18 cellular contexts compared by ENCODE assay signal in the genomic region with DNA sequence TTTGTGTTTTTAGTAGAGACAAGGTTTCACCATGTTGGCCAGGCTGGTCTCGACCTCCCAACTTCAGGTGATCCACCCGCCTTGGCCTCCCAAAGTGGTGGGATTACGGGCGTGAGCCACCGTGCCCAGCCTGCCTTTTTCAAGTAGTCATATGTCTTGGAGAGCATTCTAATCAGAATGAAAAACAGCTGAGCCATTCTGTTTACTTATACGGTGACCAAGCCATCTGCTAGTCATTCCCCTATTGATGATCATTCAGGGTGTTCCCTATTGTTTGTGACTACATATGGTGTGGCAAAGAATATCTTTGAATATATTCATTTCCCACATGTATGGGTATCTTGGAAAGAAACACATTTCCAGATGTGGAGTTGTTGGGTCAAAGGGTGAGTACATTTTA. TPM values are rescaled to one million over a fixed set of nuclear protein-coding genes. Genes with fewer than 3 reads are reported as not detected.
DNase-seq lines count a peak whose midpoint lies in the region; ATAC-seq and TF ChIP-seq lines count a peak whose summit lies in the region.
"Had no signal": no experiment of that assay in that cellular context is flagged by ENCODE, and none has a peak within 500 bp of the region (broad histone marks: within the 10 kb centered on the region; RNA-seq: fewer than 3 reads in every experiment).

No MANE protein-coding gene starts in this region.

- TF ChIP-seq CTCF in RWPE2 (IDR thresholded peaks at IDR 0.05; ENCODE audit: poor library complexity, severe bottlenecking), result no peak

- WGBS in mesenchymal stem cell, result 57% methylated on average over 6 of the region's 6 CpGs

- H2BK5ac ChIP-seq in mesenchymal stem cell (ENCODE audit: low read depth, low read length, poor library complexity, severe bottlenecking), result no peak overlapping the region

- no peaks in the 10 kb centered on the region for H3K79me1 ChIP-seq in mesenchymal stem cell (replicated peaks; ENCODE audit: low read length, poor library complexity, severe bottlenecking)

- H3K4me1 ChIP-seq in RWPE2 (ENCODE audit: insufficient read depth, poor library complexity, severe bottlenecking) (no peaks in the 10 kb centered on the region), mesenchymal stem cell (ENCODE audit: control insufficient read depth, insufficient read depth, low read depth, low read length) (no peaks in the 10 kb centered on the region)
- H3K4me1 ChIP-seq: breast epithelium, upper lobe of right lung had no signal

- H3K18ac ChIP-seq in mesenchymal stem cell (ENCODE audit: low read depth in 1 of 2, low read length in 2 of 2), result no peak overlapping the region

- H3K27ac ChIP-seq in RWPE2 (ENCODE audit: poor library complexity, severe bottlenecking) (no peak overlapping the region), mesenchymal stem cell (ENCODE audit: low read length, poor library complexity, severe bottlenecking) (no peak overlapping the region)
- H3K27ac ChIP-seq: BLaER1 treated with 17β-estradiol and CSF1 and Interleukin-3, amounts not matched to agents 10 nM and 100 nM; breast epithelium; upper lobe of right lung had no signal

- H4K91ac ChIP-seq in mesenchymal stem cell (ENCODE audit: low read length), result no peak overlapping the region

- no peaks in the 10 kb centered on the region for H3K36me3 ChIP-seq in RWPE2 (ENCODE audit: low read depth)
- no peaks in the 10 kb centered on the region for H3K36me3 ChIP-seq in mesenchymal stem cell (ENCODE audit: control insufficient read depth in 1 of 2, insufficient read depth in 2 of 2, low read depth in 1 of 2, low read length in 2 of 2)
- H3K36me3 ChIP-seq: BLaER1 treated with 17β-estradiol and CSF1 and Interleukin-3, amounts not matched to agents 10 nM and 100 nM; breast epithelium; upper lobe of right lung had no signal

- no peak overlapping the region for H2AK5ac ChIP-seq in mesenchymal stem cell (ENCODE audit: low read length, severe bottlenecking)

- H4K8ac ChIP-seq in mesenchymal stem cell (ENCODE audit: low read length), result no peak overlapping the region

- no peak overlapping the region for H3K4ac ChIP-seq in mesenchymal stem cell (ENCODE audit: low read depth in 1 of 2, low read length in 2 of 2)

- no peak overlapping the region for H2BK15ac ChIP-seq in mesenchymal stem cell (ENCODE audit: low read depth, poor library complexity, severe bottlenecking)

- H2AFZ ChIP-seq in mesenchymal stem cell (ENCODE audit: low read depth, low read length), result no peak overlapping the region

- H3K9me3 ChIP-seq in RWPE2 (ENCODE audit: severe bottlenecking) (no peaks in the 10 kb centered on the region), mesenchymal stem cell (ENCODE audit: control insufficient read depth, low read length) (no peaks in the 10 kb centered on the region)
- H3K9me3 ChIP-seq: BLaER1 treated with 17β-estradiol and CSF1 and Interleukin-3, amounts not matched to agents 10 nM and 100 nM; breast epithelium; upper lobe of right lung had no signal

- no peak overlapping the region for H3K4me2 ChIP-seq in mesenchymal stem cell (ENCODE audit: low read length, poor library complexity, severe bottlenecking)

- H3K27me3 ChIP-seq in RWPE2 (ENCODE audit: insufficient read depth, poor library complexity, severe bottlenecking), result no peaks in the 10 kb centered on the region
- H3K27me3 ChIP-seq in mesenchymal stem cell (ENCODE audit: control insufficient read depth in 1 of 2, insufficient read depth in 1 of 2, low read length in 2 of 2), result no peaks in the 10 kb centered on the region
- H3K27me3 ChIP-seq: BLaER1 treated with 17β-estradiol and CSF1 and Interleukin-3, amounts not matched to agents 10 nM and 100 nM; breast epithelium; upper lobe of right lung had no signal

- no peak overlapping the region for H3K4me3 ChIP-seq in RWPE2 (ENCODE audit: severe bottlenecking)
- no peak overlapping the region for H3K4me3 ChIP-seq in mesenchymal stem cell (ENCODE audit: insufficient read depth in 1 of 2, low read depth in 1 of 2, low read length in 2 of 2)
- H3K4me3 ChIP-seq: BLaER1 treated with 17β-estradiol and CSF1 and Interleukin-3, amounts not matched to agents 10 nM and 100 nM; breast epithelium; upper lobe of right lung had no signal

- no peak overlapping the region for H2BK12ac ChIP-seq in mesenchymal stem cell (ENCODE audit: low read length in 2 of 2)

- no peak overlapping the region for H3K9ac ChIP-seq in mesenchymal stem cell (ENCODE audit: low read length)
- H3K9ac ChIP-seq: BLaER1 treated with 17β-estradiol and CSF1 and Interleukin-3, amounts not matched to agents 10 nM and 100 nM had no signal

- no peak overlapping the region for H3K14ac ChIP-seq in mesenchymal stem cell (ENCODE audit: low read length in 2 of 2)

- peak; percentile 1 for DNase-seq in NCI-H1694 treated with DMSO at 0.1 percent for 48 hours (lab: John Stamatoyannopoulos, UW)
- DNase-seq in NCI-H1694 (lab: John Stamatoyannopoulos, UW), result no peak
- peak; percentile 35 for DNase-seq in GM04504 (ENCODE audit: low read depth)
- no peak for DNase-seq in RWPE2 (ENCODE audit: low spot score)
- peak; percentile 65 for DNase-seq in mesenchymal stem cell
- no peak for DNase-seq in SKM-1 treated with dmso at 0.1 percent for 144 hours (lab: John Stamatoyannopoulos, UW; ENCODE audit: unreplicated experiment)
- no peak for DNase-seq in hypothalamus (lab: John Stamatoyannopoulos, UW)
- DNase-seq in NCI-H345 (lab: John Stamatoyannopoulos, UW), result no peak
- DNase-seq: activated CD4-positive, alpha-beta memory T cell treated with anti-CD3 and anti-CD28 coated beads, Interleukin-2, amount 10 ng/mL, durations not matched to agents 7 days and 5 days; activated gamma-delta T cell; activated T-cell treated with anti-CD3 and anti-CD28 coated beads for 4 hours; mammary epithelial cell; NCI-H1092 treated with DMSO at 0.1 percent for 48 hours; stimulated activated CD8-positive, alpha-beta memory T cell treated with anti-CD3 and anti-CD28 coated beads, Interleukin-4, amount 100 ng/mL, for 48 hours; upper lobe of right lung had no signal

- H3K23ac ChIP-seq in mesenchymal stem cell (ENCODE audit: low read length in 2 of 2), result no peak overlapping the region

- peak; percentile 61 for ATAC-seq in RWPE2 (ENCODE audit: low read depth)
- ATAC-seq: right cardiac atrium, upper lobe of right lung had no signal

- no peak overlapping the region for H2BK120ac ChIP-seq in mesenchymal stem cell (ENCODE audit: low read depth, low read length)

RNA-seq across cellular contexts. Expression of a gene that starts 17.2 kb away (rescaled TPM):
- polyA plus RNA-seq in mesenchymal stem cell (2013, experiment 1 of 2), result 12.5 TPM
- 12.4 TPM for polyA plus RNA-seq in mesenchymal stem cell (2013, experiment 2 of 2)

RNA-seq across cellular contexts. Expression of a gene that starts 17.7 kb away (rescaled TPM):
- 10.9 TPM for polyA plus RNA-seq in mesenchymal stem cell (2013, experiment 1 of 2)
- 10.7 TPM for polyA plus RNA-seq in mesenchymal stem cell (2013, experiment 2 of 2)

RNA-seq across cellular contexts. Expression of a gene that starts 35.0 kb away (rescaled TPM):
- polyA plus RNA-seq in mesenchymal stem cell (2013, experiment 1 of 2), result 0.01 TPM
- polyA plus RNA-seq in mesenchymal stem cell (2013, experiment 2 of 2), result 0.01 TPM

RNA-seq across cellular contexts. Expression of a gene that starts 49.4 kb away (rescaled TPM):
- 0.52 TPM for polyA plus RNA-seq in mesenchymal stem cell (2013, experiment 1 of 2)
- polyA plus RNA-seq in mesenchymal stem cell (2013, experiment 2 of 2), result 0.47 TPM

RNA-seq across cellular contexts. Expression of a gene that starts 55.3 kb away (rescaled TPM):
- 36.1 TPM for polyA plus RNA-seq in mesenchymal stem cell (2013, experiment 1 of 2)
- polyA plus RNA-seq in mesenchymal stem cell (2013, experiment 2 of 2), result 35.6 TPM

Comparison
In these comparisons a context has a peak if more than half of its experiments do, and no peak if none do; other contexts are left out.
1. DNase-seq: peak in NCI-H1694 treated with DMSO at 0.1 percent for 48 hours (single experiment), GM04504 (single experiment) and mesenchymal stem cell (single experiment); none in NCI-H1694 (single experiment), RWPE2 (single experiment), SKM-1 treated with dmso at 0.1 percent for 144 hours (single experiment), hypothalamus (0 of 51) and NCI-H345 (single experiment).